ENCODE assay signal across 23 cellular contexts in the genomic region with DNA sequence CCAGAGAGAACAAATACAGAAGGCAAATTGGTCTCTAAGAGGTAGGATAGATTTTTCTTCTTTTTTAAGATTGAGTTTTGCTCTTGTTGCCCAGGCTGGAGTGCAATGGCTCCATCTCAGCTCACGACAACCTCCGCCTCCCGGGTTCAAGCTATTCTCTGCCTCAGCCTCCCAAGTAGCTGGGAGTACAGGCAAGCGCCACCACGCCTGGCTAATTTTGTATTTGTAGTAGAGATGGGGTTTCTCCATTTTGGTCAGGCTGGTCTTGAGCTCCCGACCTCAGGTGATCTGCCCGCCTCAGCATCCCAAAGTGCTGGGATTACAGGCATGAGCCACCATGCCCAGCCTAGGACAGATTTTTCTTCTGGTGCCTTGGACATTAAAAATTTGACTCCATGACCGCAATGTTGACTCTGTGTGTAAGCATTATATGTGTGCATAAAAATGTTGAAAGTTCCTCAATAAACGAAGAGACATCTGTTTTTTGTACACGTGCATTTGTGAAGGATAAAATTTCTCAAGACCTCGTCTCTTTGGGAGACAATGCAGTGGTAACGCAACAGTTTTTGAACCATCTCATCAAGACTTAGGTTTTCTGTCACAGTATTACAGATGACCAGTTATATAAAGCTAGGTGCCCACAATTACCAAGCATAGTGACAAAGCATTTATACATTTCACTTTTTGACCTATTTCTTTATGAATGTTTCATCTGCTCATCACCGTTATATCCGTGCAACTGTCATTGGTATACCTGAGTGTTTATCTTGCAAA. TPM values are rescaled to one million over a fixed set of nuclear protein-coding genes. Genes with fewer than 3 reads are reported as not detected.
DNase-seq lines count a peak whose midpoint lies in the region; ATAC-seq, FAIRE-seq and TF ChIP-seq lines count a peak whose summit lies in the region.
"Had no signal": no experiment of that assay in that cellular context is flagged by ENCODE, and none has a peak within 500 bp of the region (broad histone marks: within the 10 kb centered on the region; RNA-seq: fewer than 3 reads in every experiment).

No MANE protein-coding gene starts in this region.

- no peak for TF ChIP-seq POLR2A in A549 (IDR thresholded peaks at IDR 0.05; ENCODE audit: low read length)

- CTCF ChIA-PET in A549 (lab: Yijun Ruan, JAX): interaction anchor here (1.3 to 2.3 kb wide), 2 partner anchors 9 to 155 kb away, joined by 4 to 8 read pairs; no protein-coding TSS in a partner anchor
- CTCF ChIA-PET in RWPE1 (lab: Yijun Ruan, JAX): no interaction called here

- no peak for FAIRE-seq in A549 (lab: Jason Lieb, UNC)
- FAIRE-seq: HTR-8/SVneo, RCC 7860 had no signal

- in situ Hi-C loops in GM13977 (cut with MboI; ENCODE audit: low pct_unique_long_range_greater_than_20kb, low sequenced_read_pairs, unreplicated experiment): loop anchor here (10.0 kb wide), 1 partner anchor 160 kb away; a partner anchor contains a TSS

- no peak for DNase-seq in activated CD4-positive, alpha-beta T cell treated with anti-CD3 and anti-CD28 coated beads, Interleukin-2, amount 10 ng/mL, durations not matched to agents 24 days and 14 days
- no peak for DNase-seq in activated CD4-positive, alpha-beta T cell treated with anti-CD3 and anti-CD28 coated beads, Interleukin-2, amount 50 U/mL, for 1 hour
- DNase-seq in A549 (ENCODE audit: low read depth in 1 of 2, low spot score in 1 of 2) (no peak), RWPE1 (ENCODE audit: low spot score) (no peak), memory B cell (ENCODE audit: low spot score in 2 of 2) (no peak), GM13977 (ENCODE audit: low spot score) (no peak)
- DNase-seq in naive thymus-derived CD8-positive, alpha-beta T cell: no peak
- DNase-seq in activated CD4-positive, alpha-beta T cell treated with anti-CD3 and anti-CD28 coated beads for 1 hour: no peak
- DNase-seq: BE2C; Caco-2; CD4-positive, CD25-positive, alpha-beta regulatory T cell; DMS153; GDM1; MM.1S; NCI-H1092; NCI-H146; NCI-H2029 treated with DMSO at 0.1 percent for 48 hours; NCI-H2171 treated with DMSO at 0.1 percent for 48 hours; NCI-H446; Right ventricle myocardium superior had no signal

- peak overlapping the region; percentile 1 for H3K27ac Mint-ChIP-seq in activated CD4-positive, alpha-beta T cell treated with anti-CD3 and anti-CD28 coated beads, Interleukin-2, amount 10 ng/mL, durations not matched to agents 24 days and 14 days
- H3K27ac Mint-ChIP-seq in memory B cell: peak overlapping the region; percentile 77
- peak overlapping the region in 1 of 10 donors; percentile 26 for H3K27ac Mint-ChIP-seq in naive thymus-derived CD8-positive, alpha-beta T cell

- no peak overlapping the region for H3K4me2 ChIP-seq in A549

- WGBS in A549 (ENCODE audit: missing lambda C conversion rate): 93% methylated on average over 14 of the region's 14 CpGs

- peaks cover 6% of the 10 kb centered on the region for H3K4me1 Mint-ChIP-seq in activated CD4-positive, alpha-beta T cell treated with anti-CD3 and anti-CD28 coated beads, Interleukin-2, amount 10 ng/mL, durations not matched to agents 24 days and 14 days
- peaks cover 7% of the 10 kb centered on the region for H3K4me1 Mint-ChIP-seq in memory B cell
- peaks cover 4 to 12% (median 7%) of the 10 kb centered on the region in 4 donors for H3K4me1 Mint-ChIP-seq in naive thymus-derived CD8-positive, alpha-beta T cell

- no peak for TF ChIP-seq RAD21 in A549 (conservative IDR thresholded peaks at IDR 0.05 in 1 of 2, IDR thresholded peaks at IDR 0.05 in 1 of 2)

- no peak for TF ChIP-seq EP300 in A549 (IDR thresholded peaks at IDR 0.05)

- no peak for ATAC-seq in A549
- no peak for ATAC-seq in memory B cell (ENCODE audit: low read depth)
- no peak for ATAC-seq in naive thymus-derived CD8-positive, alpha-beta T cell

- H3K27me3 Mint-ChIP-seq in activated CD4-positive, alpha-beta T cell treated with anti-CD3 and anti-CD28 coated beads, Interleukin-2, amount 10 ng/mL, durations not matched to agents 24 days and 14 days: no peaks in the 10 kb centered on the region
- H3K27me3 Mint-ChIP-seq in memory B cell: no peaks in the 10 kb centered on the region
- no peaks in the 10 kb centered on the region for H3K27me3 Mint-ChIP-seq in naive thymus-derived CD8-positive, alpha-beta T cell
- H3K27me3 Mint-ChIP-seq: CD4-positive, CD25-positive, alpha-beta regulatory T cell had no signal

- no peak for TF ChIP-seq CTCF in A549 (IDR thresholded peaks at IDR 0.05)
- TF ChIP-seq CTCF in RWPE1 (conservative IDR thresholded peaks at IDR 0.05; ENCODE audit: low read depth): no peak
- no peak for TF ChIP-seq CTCF in GM13977 (IDR thresholded peaks at IDR 0.05; ENCODE audit: extremely low read depth, insufficient read depth, missing control alignments)

- no peaks in the 10 kb centered on the region for H3K9me3 ChIP-seq in A549
- H3K9me3 ChIP-seq: BE2C, Caco-2 had no signal

- intact Hi-C loops in activated CD4-positive, alpha-beta T cell treated with anti-CD3 and anti-CD28 coated beads, Interleukin-2, amount 10 ng/mL, durations not matched to agents 24 days and 14 days (cut with micrococcal nuclease): loop anchor here (5.0 kb wide), 1 partner anchor 53 kb away; no protein-coding TSS in a partner anchor

- H3K27ac ChIP-seq in A549: no peak overlapping the region
- H3K27ac ChIP-seq in RWPE1: peak overlapping the region; percentile 32; the same call in 1 of the 2 replicates
- H3K27ac ChIP-seq: HL-60 had no signal

- H3K4me3 ChIP-seq in A549: no peak overlapping the region

- H3K4me3 Mint-ChIP-seq in activated CD4-positive, alpha-beta T cell treated with anti-CD3 and anti-CD28 coated beads, Interleukin-2, amount 10 ng/mL, durations not matched to agents 24 days and 14 days: no peak overlapping the region
- H3K4me3 Mint-ChIP-seq in memory B cell: no peak overlapping the region
- no peak overlapping the region for H3K4me3 Mint-ChIP-seq in naive thymus-derived CD8-positive, alpha-beta T cell
- H3K4me3 Mint-ChIP-seq: CD4-positive, CD25-positive, alpha-beta regulatory T cell had no signal

- no peaks in the 10 kb centered on the region for H3K9me3 Mint-ChIP-seq in activated CD4-positive, alpha-beta T cell treated with anti-CD3 and anti-CD28 coated beads, Interleukin-2, amount 10 ng/mL, durations not matched to agents 24 days and 14 days
- no peaks in the 10 kb centered on the region for H3K9me3 Mint-ChIP-seq in memory B cell
- no peaks in the 10 kb centered on the region for H3K9me3 Mint-ChIP-seq in naive thymus-derived CD8-positive, alpha-beta T cell
- H3K9me3 Mint-ChIP-seq: CD4-positive, CD25-positive, alpha-beta regulatory T cell had no signal

- peaks cover 80% of the 10 kb centered on the region for H3K36me3 Mint-ChIP-seq in activated CD4-positive, alpha-beta T cell treated with anti-CD3 and anti-CD28 coated beads, Interleukin-2, amount 10 ng/mL, durations not matched to agents 24 days and 14 days (ENCODE audit: low read depth)
- peaks cover 37% of the 10 kb centered on the region for H3K36me3 Mint-ChIP-seq in memory B cell
- peaks cover 0 to 87% (median 27%) of the 10 kb centered on the region in 3 donors for H3K36me3 Mint-ChIP-seq in naive thymus-derived CD8-positive, alpha-beta T cell

- POLR2A ChIA-PET in A549 (lab: Yijun Ruan, JAX) (interaction anchor here (3.4 kb wide), 1 partner anchor 17 kb away, joined by 16 read pairs; the partner anchor contains the start of gene VCP), RWPE1 (lab: Yijun Ruan, JAX; ENCODE audit: low non-redundant PET) (no interaction called here)
- POLR2A ChIA-PET in naive thymus-derived CD8-positive, alpha-beta T cell (lab: Charles Lee): no interaction called here

- H3K4me1 ChIP-seq in A549: no peaks in the 10 kb centered on the region
- H3K4me1 ChIP-seq: BE2C, Caco-2 had no signal

RNA-seq across cellular contexts. Expression of gene VCP, which starts 17.4 kb away (rescaled TPM):
- 335 and 343 TPM in 2 replicates for total RNA-seq in activated CD4-positive, alpha-beta T cell treated with anti-CD3 and anti-CD28 coated beads, Interleukin-2, amount 10 ng/mL, durations not matched to agents 24 days and 14 days
- polyA plus RNA-seq in A549 (2011; rRNA removed) (428 and 543 TPM in 2 replicates), A549 (2017; fragmentation: RNase III; extraction: RNeasy Plus Mini Kit Qiagen cat#74134 plus additional on column Dnase treatment) (376 to 390 TPM (median 380 TPM) in 3 replicates)
- polyA plus RNA-seq in A549 (2012; cell fraction: cytosol; rRNA removed): 274 and 325 TPM in 2 replicates
- polyA plus RNA-seq in A549 (2012; cell fraction: nucleus; rRNA removed): 613 and 632 TPM in 2 replicates
- 597 and 682 TPM in 2 replicates for polyA minus RNA-seq in A549 (2011; rRNA and poly(A)+ RNA removed)
- total RNA-seq in naive thymus-derived CD8-positive, alpha-beta T cell: 100 to 1,000 TPM; 172 to 177 TPM
- 100 to 1,000 TPM; 136 to 152 (median 142) TPM for polyA plus RNA-seq in naive thymus-derived CD8-positive, alpha-beta T cell

RNA-seq across cellular contexts. Expression of gene FANCG, which starts 24.7 kb away (rescaled TPM):
- 114 and 122 TPM in 2 replicates for total RNA-seq in activated CD4-positive, alpha-beta T cell treated with anti-CD3 and anti-CD28 coated beads, Interleukin-2, amount 10 ng/mL, durations not matched to agents 24 days and 14 days
- polyA plus RNA-seq in A549 (2011; rRNA removed) (34.9 and 39.7 TPM in 2 replicates), A549 (2017; fragmentation: RNase III; extraction: RNeasy Plus Mini Kit Qiagen cat#74134 plus additional on column Dnase treatment) (50.3 to 53.5 TPM (median 53.5 TPM) in 3 replicates)
- 42.2 and 47.5 TPM in 2 replicates for polyA plus RNA-seq in A549 (2012; cell fraction: cytosol; rRNA removed)
- 132 and 165 TPM in 2 replicates for polyA plus RNA-seq in A549 (2012; cell fraction: nucleus; rRNA removed)
- polyA minus RNA-seq in A549 (2011; rRNA and poly(A)+ RNA removed): 37.3 and 38.6 TPM in 2 replicates
- 10 to 100 TPM; 23.6 to 27.9 TPM for total RNA-seq in naive thymus-derived CD8-positive, alpha-beta T cell
- 1 to 10 TPM; 4.4 to 9.3 (median 5.9) TPM for polyA plus RNA-seq in naive thymus-derived CD8-positive, alpha-beta T cell

RNA-seq across cellular contexts. Expression of gene PIGO, which starts 41.3 kb away (rescaled TPM):
- total RNA-seq in activated CD4-positive, alpha-beta T cell treated with anti-CD3 and anti-CD28 coated beads, Interleukin-2, amount 10 ng/mL, durations not matched to agents 24 days and 14 days: 32.5 and 37.2 TPM in 2 replicates
- polyA plus RNA-seq in A549 (2011; rRNA removed) (50.4 and 60.0 TPM in 2 replicates), A549 (2017; fragmentation: RNase III; extraction: RNeasy Plus Mini Kit Qiagen cat#74134 plus additional on column Dnase treatment) (39.6 to 47.0 TPM (median 45.3 TPM) in 3 replicates)
- polyA plus RNA-seq in A549 (2012; cell fraction: cytosol; rRNA removed): 33.9 and 43.3 TPM in 2 replicates
- polyA plus RNA-seq in A549 (2012; cell fraction: nucleus; rRNA removed): 92.6 and 98.6 TPM in 2 replicates
- 67.2 and 75.7 TPM in 2 replicates for polyA minus RNA-seq in A549 (2011; rRNA and poly(A)+ RNA removed)
- total RNA-seq in naive thymus-derived CD8-positive, alpha-beta T cell: 10 to 100 TPM; 32.6 to 36.1 TPM
- 10 to 100 TPM; 23.0 to 26.2 (median 23.3) TPM for polyA plus RNA-seq in naive thymus-derived CD8-positive, alpha-beta T cell

RNA-seq across cellular contexts. Expression of gene STOML2, which starts 47.9 kb away (rescaled TPM):
- total RNA-seq in activated CD4-positive, alpha-beta T cell treated with anti-CD3 and anti-CD28 coated beads, Interleukin-2, amount 10 ng/mL, durations not matched to agents 24 days and 14 days: 258 and 262 TPM in 2 replicates
- 196 and 230 TPM in 2 replicates for polyA plus RNA-seq in A549 (2011; rRNA removed)
- polyA plus RNA-seq in A549 (2012; cell fraction: cytosol; rRNA removed): 405 and 412 TPM in 2 replicates
- 220 and 284 TPM in 2 replicates for polyA plus RNA-seq in A549 (2012; cell fraction: nucleus; rRNA removed)
- polyA plus RNA-seq in A549 (2017; fragmentation: RNase III; extraction: RNeasy Plus Mini Kit Qiagen cat#74134 plus additional on column Dnase treatment): 180 to 191 TPM (median 189 TPM) in 3 replicates
- polyA minus RNA-seq in A549 (2011; rRNA and poly(A)+ RNA removed): 151 and 160 TPM in 2 replicates
- total RNA-seq in naive thymus-derived CD8-positive, alpha-beta T cell: 10 to 100 TPM; 47.3 to 53.0 TPM
- polyA plus RNA-seq in naive thymus-derived CD8-positive, alpha-beta T cell: 10 to 100 TPM; 86.7 to 93.9 (median 88.9) TPM
